In genomic region chr3:89841041-89841440, GRCh38 we compare ENCODE assay signal across 34 cellular contexts.
"Had no signal": no experiment of that assay in that cellular context is flagged by ENCODE, and none has a peak within 500 bp of the region (broad histone marks: within the 10 kb centered on the region; RNA-seq: fewer than 3 reads in every experiment).

No MANE protein-coding gene starts in this region.

- H3K4me2 ChIP-seq: KMS-11, PC-9 had no signal

- H2AFZ ChIP-seq: PC-9 had no signal

- H3K9me3 ChIP-seq: adrenal gland had no signal

- H3K27ac Mint-ChIP-seq: activated CD4-positive, alpha-beta memory T cell treated with anti-CD3 and anti-CD28 coated beads, Interleukin-2, amount 10 ng/mL, durations not matched to agents 7 days and 5 days; activated CD8-positive, alpha-beta memory T cell treated with anti-CD3 and anti-CD28 coated beads, Interleukin-2, amount 10 ng/mL, durations not matched to agents 7 days and 5 days; activated naive CD4-positive, alpha-beta T cell treated with anti-CD3 and anti-CD28 coated beads, Interleukin-2, amount 50 U/mL, for 24 hours; activated T-helper 2 cell treated with anti-CD3 and anti-CD28 coated beads, Interferon-gamma antibody, Interleukin-2, Interleukin-4, amounts not matched to agents 10 μg/mL and 5 μg/mL and 100 μg/mL, durations not matched to agents 14 hours and 24 hours and 36 hours; brain had no signal

- H3K9ac ChIP-seq: KMS-11 had no signal

- H3K4me3 ChIP-seq: adrenal gland, cardiac muscle cell, PC-9 had no signal

- H3K27ac ChIP-seq: adrenal gland, cardiac muscle cell, KMS-11, PC-9, WERI-Rb-1 had no signal

- H3K27me3 ChIP-seq: adrenal gland, cardiac muscle cell had no signal

- ATAC-seq: activated CD8-positive, alpha-beta memory T cell treated with anti-CD3 and anti-CD28 coated beads, Interleukin-2, amount 10 ng/mL, durations not matched to agents 7 days and 5 days had no signal

- H3K36me3 Mint-ChIP-seq: activated CD8-positive, alpha-beta memory T cell treated with anti-CD3 and anti-CD28 coated beads, Interleukin-2, amount 10 ng/mL, durations not matched to agents 7 days and 5 days; activated naive CD4-positive, alpha-beta T cell treated with anti-CD3 and anti-CD28 coated beads, Interleukin-2, amount 50 U/mL, for 24 hours; brain had no signal

- DNase-seq: activated CD4-positive, alpha-beta memory T cell treated with anti-CD3 and anti-CD28 coated beads, Interleukin-2, amount 10 ng/mL, durations not matched to agents 7 days and 5 days; activated CD4-positive, alpha-beta T cell treated with anti-CD3 and anti-CD28 coated beads for 1 hour; activated CD4-positive, alpha-beta T cell treated with anti-CD3 and anti-CD28 coated beads for 48 hours; activated CD4-positive, CD25-positive, alpha-beta regulatory T cell; activated CD8-positive, alpha-beta memory T cell treated with anti-CD3 and anti-CD28 coated beads for 24 hours; activated CD8-positive, alpha-beta memory T cell treated with anti-CD3 and anti-CD28 coated beads, Interleukin-2, amount 10 ng/mL, durations not matched to agents 7 days and 5 days; activated gamma-delta T cell; activated naive CD4-positive, alpha-beta T cell treated with Interleukin-2 at 50 U/mL for 16 hours; activated T-cell treated with anti-CD3 and anti-CD28 coated beads, Interleukin-2, amount 50 U/mL, for 1 hour; adrenal gland; anterior cingulate cortex; NCI-H1092 treated with DMSO at 0.1 percent for 48 hours; NCI-H1417; NCI-H146; NCI-H187; NCI-H2029 treated with DMSO at 0.1 percent for 48 hours; NCI-H2107; NCI-H2171; NCI-H446; NCI-H510A treated with DMSO at 0.1 percent for 48 hours; NCI-H69; NCI-H82; NK-92 treated with Interleukin-12 subunit alpha and Interleukin-12 subunit beta, amount 100 ng/mL, for 24 hours; PC-9; Right ventricle myocardium superior; SW 1271; T-helper 1 cell; T1000; WERI-Rb-1 had no signal

- H3K36me3 ChIP-seq: adrenal gland, cardiac muscle cell, WERI-Rb-1 had no signal

- H3K4me1 ChIP-seq: adrenal gland had no signal
